Comparison of ENCODE assay signal across 1 cellular context in the genomic region with DNA sequence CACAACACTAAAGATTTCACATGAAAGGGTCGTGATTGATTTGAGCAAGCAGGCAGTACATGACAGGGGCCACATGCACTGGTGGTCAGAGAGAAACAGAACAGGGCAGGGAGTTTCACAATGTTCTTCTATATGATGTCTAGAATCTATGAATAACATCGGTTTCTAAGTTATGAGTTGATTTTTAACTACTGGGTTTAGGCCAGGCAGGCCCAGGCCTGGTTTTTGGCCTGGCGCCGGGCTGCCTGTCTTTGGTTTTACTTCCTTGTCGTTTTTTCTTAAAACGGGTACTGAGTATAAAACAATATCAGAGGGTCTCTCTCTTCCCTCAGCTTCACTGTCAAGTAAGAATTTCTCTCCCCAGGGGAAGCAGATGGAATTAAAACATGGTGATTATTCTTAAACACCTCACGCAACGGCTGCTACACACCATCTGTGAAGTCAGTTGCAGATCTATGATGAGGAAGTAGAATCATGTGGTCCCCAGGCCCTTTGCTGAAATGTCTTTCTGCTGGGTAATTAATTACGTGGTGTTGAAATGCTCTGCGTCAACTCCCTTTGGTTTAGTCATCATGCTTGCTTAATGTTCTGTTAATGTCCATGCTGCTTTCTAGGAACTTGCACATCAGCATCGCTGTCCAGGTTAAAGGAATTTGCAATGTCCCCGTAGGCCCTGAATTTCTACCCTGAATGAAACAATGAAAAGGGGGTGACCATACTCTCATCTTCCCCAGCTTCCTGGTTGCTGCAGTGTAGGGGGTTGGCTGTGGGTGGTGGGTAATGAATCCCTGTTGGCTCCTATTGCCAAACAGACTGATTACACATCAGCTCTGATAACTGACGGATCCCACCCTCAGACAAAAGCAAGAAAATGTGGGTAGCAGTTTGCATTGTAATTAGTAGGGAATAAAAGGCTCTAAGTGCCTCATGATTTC.
TF ChIP-seq lines count a peak whose summit lies in the region.

No MANE protein-coding gene starts in this region.

TF ChIP-seq in GM23338, 12 proteins besides CTCF, POLR2A, EP300 and RAD21 (continued from another document):
- TF ChIP-seq ZNF462 (CRISPR knock-in tag; IDR thresholded peaks at IDR 0.05) (no peak), STAT1 (IDR thresholded peaks at IDR 0.05; ENCODE audit: unreplicated experiment) (no peak), POLR2AphosphoS5 (IDR thresholded peaks at IDR 0.05; ENCODE audit: low read depth) (no peak)
TF ChIP-seq in GM23338: peak in this region for 0.
